ENCODE assay signal across 20 cellular contexts in genomic region chr15:59812185-59812870, GRCh38.
DNase-seq lines count a peak whose midpoint lies in the region; ATAC-seq and TF ChIP-seq lines count a peak whose summit lies in the region.
"Had no signal": no experiment of that assay in that cellular context is flagged by ENCODE, and none has a peak within 500 bp of the region (broad histone marks: within the 10 kb centered on the region; RNA-seq: fewer than 3 reads in every experiment).

No MANE protein-coding gene starts in this region.

- H3K27me3 ChIP-seq in GM23338 (ENCODE audit: insufficient read depth) (no peaks in the 10 kb centered on the region), sigmoid colon (peaks cover 0 to 10% (median 0%) of the 10 kb centered on the region in 3 donors), MG63 (peaks cover 43% of the 10 kb centered on the region)

- H3K27ac ChIP-seq in GM23338 (ENCODE audit: low read depth), result no peak overlapping the region
- no peak overlapping the region for H3K27ac ChIP-seq in sigmoid colon
- H3K27ac ChIP-seq: psoas muscle, skin epidermis, VCaP had no signal

- 0 out of 2 replicates have a peak overlapping the region, but pooled peaks have one; percentile 10 for H3K4me2 ChIP-seq in GM23338

- TF ChIP-seq CTCF in GM23338 (conservative IDR thresholded peaks at IDR 0.05; ENCODE audit: low read depth in 2 of 2) (no peak), sigmoid colon (IDR thresholded peaks at IDR 0.05) (no peak)

- no peaks in the 10 kb centered on the region; the same call in 2 of the 3 replicates for H3K9me3 Mint-ChIP-seq in GM23338
- peaks cover 0 to 6% (median 0%) of the 10 kb centered on the region in 9 donors for H3K9me3 Mint-ChIP-seq in naive thymus-derived CD8-positive, alpha-beta T cell
- H3K9me3 Mint-ChIP-seq: activated naive CD4-positive, alpha-beta T cell treated with anti-CD3 and anti-CD28 coated beads, Interleukin-2, amount 50 U/mL, for 72 hours; effector memory CD8-positive, alpha-beta T cell had no signal

- H3K27ac Mint-ChIP-seq in GM23338, result no peak overlapping the region
- peak overlapping the region in 8 of 10 donors; percentile 0 to 68 (median 24) for H3K27ac Mint-ChIP-seq in naive thymus-derived CD8-positive, alpha-beta T cell
- H3K27ac Mint-ChIP-seq: activated CD4-positive, alpha-beta memory T cell treated with anti-CD3 and anti-CD28 coated beads, Interleukin-2, amount 10 ng/mL, durations not matched to agents 7 days and 5 days; activated naive CD4-positive, alpha-beta T cell treated with anti-CD3 and anti-CD28 coated beads, Interleukin-2, amount 50 U/mL, for 72 hours; effector memory CD8-positive, alpha-beta T cell had no signal

- H3K79me2 ChIP-seq in GM23338 (replicated peaks; ENCODE audit: insufficient read depth), result no peaks in the 10 kb centered on the region

- H3K36me3 ChIP-seq in GM23338 (ENCODE audit: insufficient read depth), result no peaks in the 10 kb centered on the region
- no peaks in the 10 kb centered on the region for H3K36me3 ChIP-seq in sigmoid colon
- H3K36me3 ChIP-seq in MG63, result no peaks in the 10 kb centered on the region

- H3F3A ChIP-seq in GM23338 (replicated peaks; ENCODE audit: low read depth), result no peaks in the 10 kb centered on the region

- no peaks in the 10 kb centered on the region for H3K27me3 Mint-ChIP-seq in GM23338 (ENCODE audit: insufficient read depth, low read depth, poor library complexity)
- peaks cover 0 to 2% (median 0%) of the 10 kb centered on the region in 5 donors for H3K27me3 Mint-ChIP-seq in naive thymus-derived CD8-positive, alpha-beta T cell

- TF ChIP-seq EP300 in sigmoid colon (IDR thresholded peaks at IDR 0.05), result no peak

- H2AFZ ChIP-seq in GM23338, result peak overlapping the region; percentile 94

- POLR2A ChIA-PET in naive thymus-derived CD8-positive, alpha-beta T cell (lab: Charles Lee), result interaction anchor here (1.2 to 1.6 kb wide), 2 partner anchors 9 to 21 kb away, joined by 4 to 6 read pairs; no protein-coding TSS in a partner anchor

- no peaks in the 10 kb centered on the region for H3K36me3 Mint-ChIP-seq in GM23338 (ENCODE audit: low read depth)
- H3K36me3 Mint-ChIP-seq in naive thymus-derived CD8-positive, alpha-beta T cell, result no peaks in the 10 kb centered on the region

- TF ChIP-seq POLR2A in sigmoid colon (IDR thresholded peaks at IDR 0.05), result no peak

- intact Hi-C loops in sigmoid colon (cut with DNase I), result no loop called here

- no peak overlapping the region for H3K4me3 Mint-ChIP-seq in GM23338
- H3K4me3 Mint-ChIP-seq in naive thymus-derived CD8-positive, alpha-beta T cell, result peak overlapping the region in 2 of 10 donors; percentile 8 to 9
- H3K4me3 Mint-ChIP-seq: activated CD4-positive, alpha-beta memory T cell treated with anti-CD3 and anti-CD28 coated beads, Interleukin-2, amount 10 ng/mL, durations not matched to agents 7 days and 5 days; effector memory CD8-positive, alpha-beta T cell had no signal

- no peaks in the 10 kb centered on the region for H3K9me3 ChIP-seq in sigmoid colon
- no peaks in the 10 kb centered on the region for H3K9me3 ChIP-seq in MG63
- H3K9me3 ChIP-seq: psoas muscle had no signal

- no peaks in the 10 kb centered on the region for H3K9me2 ChIP-seq in GM23338 (ENCODE audit: insufficient read depth)

- 40 to 54% methylated on average over 15 of the region's 15 CpGs for WGBS in sigmoid colon, 2 donors

- peak; percentile 82 for ATAC-seq in GM23338
- no peak for ATAC-seq in naive thymus-derived CD8-positive, alpha-beta T cell
- ATAC-seq in GM18907 (IDR thresholded peaks at IDR 0.05; ENCODE audit: unreplicated experiment), result no peak
- ATAC-seq: activated naive CD4-positive, alpha-beta T cell treated with anti-CD3 and anti-CD28 coated beads, Interleukin-2, amount 50 U/mL, for 72 hours; effector memory CD8-positive, alpha-beta T cell; left lobe of liver; psoas muscle had no signal

- H3K4me1 ChIP-seq in GM23338 (ENCODE audit: insufficient read depth), result 0 out of 2 replicates have a peak, but pooled peaks cover 8% of the 10 kb centered on the region
- no peaks in the 10 kb centered on the region for H3K4me1 ChIP-seq in sigmoid colon
- H3K4me1 ChIP-seq: psoas muscle had no signal

- no peaks in the 10 kb centered on the region for H4K20me1 ChIP-seq in GM23338 (replicated peaks; ENCODE audit: insufficient read depth)

- DNase-seq in GM23338 (ENCODE audit: low spot score) (peak; percentile 29), NCI-H2081 (lab: John Stamatoyannopoulos, UW) (peak; percentile 63 to 87), NCI-H774 (lab: John Stamatoyannopoulos, UW) (peak; percentile 7), sigmoid colon (no peak), MG63 (no peak)
- DNase-seq in naive thymus-derived CD8-positive, alpha-beta T cell, result no peak
- DNase-seq: activated CD4-positive, alpha-beta memory T cell treated with anti-CD3 and anti-CD28 coated beads, Interleukin-2, amount 10 ng/mL, durations not matched to agents 7 days and 5 days; CD8-positive, alpha-beta memory T cell; DND-41; effector memory CD8-positive, alpha-beta T cell; glutamatergic neuron; Karpas-422; NCI-H1105; psoas muscle; stimulated activated CD4-positive, alpha-beta T cell treated with anti-CD3 and anti-CD28 coated beads, Interleukin-4, amount 100 ng/mL, for 1 hour had no signal

- peaks cover 16% of the 10 kb centered on the region for H3K4me1 Mint-ChIP-seq in GM23338
- peaks cover 16 to 36% (median 28%) of the 10 kb centered on the region in 4 donors for H3K4me1 Mint-ChIP-seq in naive thymus-derived CD8-positive, alpha-beta T cell

- no peak overlapping the region for H3K4me3 ChIP-seq in GM23338
- H3K4me3 ChIP-seq in sigmoid colon, result no peak overlapping the region
- H3K4me3 ChIP-seq in MG63, result no peak overlapping the region
- H3K4me3 ChIP-seq: psoas muscle, skin epidermis had no signal

TF ChIP-seq in GM23338, 12 proteins besides CTCF, POLR2A, EP300 and RAD21 (continues in another document):
- TF ChIP-seq CREB1 (CRISPR knock-in tag; IDR thresholded peaks at IDR 0.05; ENCODE audit: low read depth) (no peak), ETS1 (IDR thresholded peaks at IDR 0.05) (no peak), POLR2AphosphoS5 (IDR thresholded peaks at IDR 0.05; ENCODE audit: low read depth) (no peak), NANOG (IDR thresholded peaks at IDR 0.05; ENCODE audit: borderline replicate concordance) (no peak), JUNB (IDR thresholded peaks at IDR 0.05; ENCODE audit: unreplicated experiment) (no peak), STAT1 (IDR thresholded peaks at IDR 0.05; ENCODE audit: unreplicated experiment) (no peak)

Comparison
In these comparisons a context has a peak if more than half of its experiments do, and no peak if none do; other contexts are left out.
1. DNase-seq: peak in GM23338 (single experiment), NCI-H2081 (2 of 2) and NCI-H774 (single experiment); none in naive thymus-derived CD8-positive, alpha-beta T cell (0 of 10), sigmoid colon (single experiment) and MG63 (single experiment).